Comparison of ENCODE assay signal across 15 cellular contexts in the genomic region with DNA sequence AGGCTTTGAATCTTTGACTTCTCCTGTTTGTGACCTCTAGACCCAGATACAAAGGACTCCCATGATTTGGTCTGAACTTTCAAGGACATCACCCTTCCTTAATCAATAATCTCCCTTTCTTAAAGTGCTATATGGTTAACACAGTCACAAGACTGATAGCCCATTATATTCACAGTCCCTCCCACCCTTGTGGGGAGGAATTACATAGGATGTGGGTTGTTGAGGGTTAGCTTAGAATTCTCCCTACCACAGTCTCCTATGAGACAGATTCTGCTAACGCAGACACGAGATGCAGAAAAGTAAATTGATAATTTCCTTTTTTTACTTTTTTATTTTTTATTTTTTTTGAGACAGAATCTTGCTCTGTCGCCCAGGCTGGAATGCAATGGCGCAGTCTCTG. TPM values are rescaled to one million over a fixed set of nuclear protein-coding genes. Genes with fewer than 3 reads are reported as not detected.
"Had no signal": no experiment of that assay in that cellular context is flagged by ENCODE, and none has a peak within 500 bp of the region (broad histone marks: within the 10 kb centered on the region; RNA-seq: fewer than 3 reads in every experiment).

No MANE protein-coding gene starts in this region.

RNA-seq across cellular contexts. Expression of gene CFC1B, which starts 33.2 kb away (rescaled TPM):
- total RNA-seq: activated B cell treated with CpG ODN at 0.5 μM for 24 hours; activated CD4-positive, alpha-beta memory T cell treated with anti-CD3 and anti-CD28 coated beads for 36 hours; activated CD4-positive, alpha-beta memory T cell treated with anti-CD3 and anti-CD28 coated beads, Interleukin-2, amount 10 ng/mL, durations not matched to agents 7 days and 5 days; activated CD4-positive, alpha-beta T cell treated with anti-CD3 and anti-CD28 coated beads for 36 hours; activated CD4-positive, alpha-beta T cell treated with anti-CD3 and anti-CD28 coated beads, Interleukin-2, amount 10 ng/mL, durations not matched to agents 24 days and 14 days; activated CD4-positive, alpha-beta T cell treated with anti-CD3 and anti-CD28 coated beads, Interleukin-2, amount 10 ng/mL, durations not matched to agents 7 days and 5 days; activated CD8-positive, alpha-beta memory T cell treated with anti-CD3 and anti-CD28 coated beads for 36 hours; activated CD8-positive, alpha-beta memory T cell treated with anti-CD3 and anti-CD28 coated beads, Interleukin-2, amount 10 ng/mL, durations not matched to agents 7 days and 5 days; activated CD8-positive, alpha-beta T cell treated with anti-CD3 and anti-CD28 coated beads for 36 hours; activated CD8-positive, alpha-beta T cell treated with anti-CD3 and anti-CD28 coated beads, Interleukin-2, amount 10 ng/mL, durations not matched to agents 7 days and 5 days; T-cell; T-helper 1 cell treated with Interleukin-12 subunit alpha and Interleukin-12 subunit beta and Interleukin-4 antibody, amounts not matched to agents 30 ng/mL and 1 ng/mL, for 36 hours; T-helper 17 cell; T-helper 2 cell treated with Interferon-gamma antibody and Interleukin-4, amounts not matched to agents 100 ng/mL and 5 ng/mL, for 36 hours; WTC11 had no signal

RNA-seq across cellular contexts. Expression of gene POTEI, which starts 45.0 kb away (rescaled TPM):
- total RNA-seq: activated B cell treated with CpG ODN at 0.5 μM for 24 hours; activated CD4-positive, alpha-beta memory T cell treated with anti-CD3 and anti-CD28 coated beads for 36 hours; activated CD4-positive, alpha-beta memory T cell treated with anti-CD3 and anti-CD28 coated beads, Interleukin-2, amount 10 ng/mL, durations not matched to agents 7 days and 5 days; activated CD4-positive, alpha-beta T cell treated with anti-CD3 and anti-CD28 coated beads for 36 hours; activated CD4-positive, alpha-beta T cell treated with anti-CD3 and anti-CD28 coated beads, Interleukin-2, amount 10 ng/mL, durations not matched to agents 24 days and 14 days; activated CD4-positive, alpha-beta T cell treated with anti-CD3 and anti-CD28 coated beads, Interleukin-2, amount 10 ng/mL, durations not matched to agents 7 days and 5 days; activated CD8-positive, alpha-beta memory T cell treated with anti-CD3 and anti-CD28 coated beads for 36 hours; activated CD8-positive, alpha-beta memory T cell treated with anti-CD3 and anti-CD28 coated beads, Interleukin-2, amount 10 ng/mL, durations not matched to agents 7 days and 5 days; activated CD8-positive, alpha-beta T cell treated with anti-CD3 and anti-CD28 coated beads for 36 hours; activated CD8-positive, alpha-beta T cell treated with anti-CD3 and anti-CD28 coated beads, Interleukin-2, amount 10 ng/mL, durations not matched to agents 7 days and 5 days; T-cell; T-helper 1 cell treated with Interleukin-12 subunit alpha and Interleukin-12 subunit beta and Interleukin-4 antibody, amounts not matched to agents 30 ng/mL and 1 ng/mL, for 36 hours; T-helper 17 cell; T-helper 2 cell treated with Interferon-gamma antibody and Interleukin-4, amounts not matched to agents 100 ng/mL and 5 ng/mL, for 36 hours had no signal

RNA-seq across cellular contexts. Expression of gene CFC1, which starts 45.2 kb away (rescaled TPM):
- total RNA-seq: activated B cell treated with CpG ODN at 0.5 μM for 24 hours; activated CD4-positive, alpha-beta memory T cell treated with anti-CD3 and anti-CD28 coated beads for 36 hours; activated CD4-positive, alpha-beta memory T cell treated with anti-CD3 and anti-CD28 coated beads, Interleukin-2, amount 10 ng/mL, durations not matched to agents 7 days and 5 days; activated CD4-positive, alpha-beta T cell treated with anti-CD3 and anti-CD28 coated beads for 36 hours; activated CD4-positive, alpha-beta T cell treated with anti-CD3 and anti-CD28 coated beads, Interleukin-2, amount 10 ng/mL, durations not matched to agents 24 days and 14 days; activated CD4-positive, alpha-beta T cell treated with anti-CD3 and anti-CD28 coated beads, Interleukin-2, amount 10 ng/mL, durations not matched to agents 7 days and 5 days; activated CD8-positive, alpha-beta memory T cell treated with anti-CD3 and anti-CD28 coated beads for 36 hours; activated CD8-positive, alpha-beta memory T cell treated with anti-CD3 and anti-CD28 coated beads, Interleukin-2, amount 10 ng/mL, durations not matched to agents 7 days and 5 days; activated CD8-positive, alpha-beta T cell treated with anti-CD3 and anti-CD28 coated beads for 36 hours; activated CD8-positive, alpha-beta T cell treated with anti-CD3 and anti-CD28 coated beads, Interleukin-2, amount 10 ng/mL, durations not matched to agents 7 days and 5 days; T-cell; T-helper 1 cell treated with Interleukin-12 subunit alpha and Interleukin-12 subunit beta and Interleukin-4 antibody, amounts not matched to agents 30 ng/mL and 1 ng/mL, for 36 hours; T-helper 17 cell; T-helper 2 cell treated with Interferon-gamma antibody and Interleukin-4, amounts not matched to agents 100 ng/mL and 5 ng/mL, for 36 hours; WTC11 had no signal

RNA-seq across cellular contexts. Expression of gene POTEJ, which starts 57.1 kb away (rescaled TPM):
- total RNA-seq: activated B cell treated with CpG ODN at 0.5 μM for 24 hours; activated CD4-positive, alpha-beta memory T cell treated with anti-CD3 and anti-CD28 coated beads for 36 hours; activated CD4-positive, alpha-beta memory T cell treated with anti-CD3 and anti-CD28 coated beads, Interleukin-2, amount 10 ng/mL, durations not matched to agents 7 days and 5 days; activated CD4-positive, alpha-beta T cell treated with anti-CD3 and anti-CD28 coated beads for 36 hours; activated CD4-positive, alpha-beta T cell treated with anti-CD3 and anti-CD28 coated beads, Interleukin-2, amount 10 ng/mL, durations not matched to agents 24 days and 14 days; activated CD4-positive, alpha-beta T cell treated with anti-CD3 and anti-CD28 coated beads, Interleukin-2, amount 10 ng/mL, durations not matched to agents 7 days and 5 days; activated CD8-positive, alpha-beta memory T cell treated with anti-CD3 and anti-CD28 coated beads for 36 hours; activated CD8-positive, alpha-beta memory T cell treated with anti-CD3 and anti-CD28 coated beads, Interleukin-2, amount 10 ng/mL, durations not matched to agents 7 days and 5 days; activated CD8-positive, alpha-beta T cell treated with anti-CD3 and anti-CD28 coated beads for 36 hours; activated CD8-positive, alpha-beta T cell treated with anti-CD3 and anti-CD28 coated beads, Interleukin-2, amount 10 ng/mL, durations not matched to agents 7 days and 5 days; T-cell; T-helper 1 cell treated with Interleukin-12 subunit alpha and Interleukin-12 subunit beta and Interleukin-4 antibody, amounts not matched to agents 30 ng/mL and 1 ng/mL, for 36 hours; T-helper 17 cell; T-helper 2 cell treated with Interferon-gamma antibody and Interleukin-4, amounts not matched to agents 100 ng/mL and 5 ng/mL, for 36 hours; WTC11 had no signal
